In genomic region chr3:142976621-142977398, GRCh38 we compare ENCODE assay signal across 1 cellular context.
TF ChIP-seq lines count a peak whose summit lies in the region.

No MANE protein-coding gene starts in this region.

TF ChIP-seq in HepG2, 621 proteins besides CTCF, POLR2A, EP300 and RAD21 (continued from another document and continues in another):
- TF ChIP-seq BCLAF1 (IDR thresholded peaks at IDR 0.05) (no peak), ZNF225 (CRISPR knock-in tag; IDR thresholded peaks at IDR 0.05) (no peak), ZNF34 (CRISPR knock-in tag; IDR thresholded peaks at IDR 0.05; ENCODE audit: borderline replicate concordance) (no peak), ZSCAN9 (CRISPR knock-in tag; IDR thresholded peaks at IDR 0.05; ENCODE audit: borderline replicate concordance) (no peak), ZNF792 (CRISPR knock-in tag; IDR thresholded peaks at IDR 0.05) (peak; percentile 90), BCL3 (CRISPR knock-in tag; IDR thresholded peaks at IDR 0.05) (no peak), CREB1 (IDR thresholded peaks at IDR 0.05) (no peak), CREB1 (CRISPR knock-in tag; IDR thresholded peaks at IDR 0.05) (peak; percentile 54; the same call in 1 of the 2 replicates), ZNF501 (CRISPR knock-in tag; IDR thresholded peaks at IDR 0.05) (0 out of 2 replicates have a peak, but pooled peaks have one; percentile 30), IKZF1 (IDR thresholded peaks at IDR 0.05) (no peak), HNRNPUL1 (IDR thresholded peaks at IDR 0.05; ENCODE audit: low read depth, low read length) (no peak), ZNF354B (CRISPR knock-in tag; IDR thresholded peaks at IDR 0.05) (no peak), POGZ (CRISPR knock-in tag; IDR thresholded peaks at IDR 0.05) (0 out of 2 replicates have a peak, but pooled peaks have one; percentile 63), SP1 (IDR thresholded peaks at IDR 0.05) (no peak), SP1 (CRISPR knock-in tag; IDR thresholded peaks at IDR 0.05) (no peak), CBX2 (IDR thresholded peaks at IDR 0.05; ENCODE audit: low read depth, low read length) (no peak), CBX2 (CRISPR knock-in tag; IDR thresholded peaks at IDR 0.05; ENCODE audit: low read depth) (no peak), FOXJ3 (CRISPR knock-in tag; IDR thresholded peaks at IDR 0.05; ENCODE audit: borderline replicate concordance) (peak; percentile 25; the same call in 1 of the 2 replicates), ZNF556 (CRISPR knock-in tag; IDR thresholded peaks at IDR 0.05; ENCODE audit: borderline replicate concordance) (no peak), PAF1 (CRISPR knock-in tag; IDR thresholded peaks at IDR 0.05) (no peak), LRRFIP1 (CRISPR knock-in tag; conservative IDR thresholded peaks at IDR 0.05) (no peak), IKZF5 (CRISPR knock-in tag; IDR thresholded peaks at IDR 0.05) (peak; percentile 57; the same call in 1 of the 2 replicates), ZNF546 (CRISPR knock-in tag; conservative IDR thresholded peaks at IDR 0.05) (no peak), ZNF432 (CRISPR knock-in tag; IDR thresholded peaks at IDR 0.05; ENCODE audit: borderline replicate concordance) (no peak), ATF2 (CRISPR knock-in tag; IDR thresholded peaks at IDR 0.05) (peak; percentile 88), ZNF292 (CRISPR knock-in tag; IDR thresholded peaks at IDR 0.05; ENCODE audit: borderline replicate concordance, low read depth) (peak; percentile 90; the same call in 1 of the 2 replicates), GATA4 (IDR thresholded peaks at IDR 0.05; ENCODE audit: borderline replicate concordance, low read depth) (no peak), ZNF350 (CRISPR knock-in tag; IDR thresholded peaks at IDR 0.05; ENCODE audit: borderline replicate concordance, low read depth) (0 out of 2 replicates have a peak, but pooled peaks have one; percentile 36), MLX (CRISPR knock-in tag; IDR thresholded peaks at IDR 0.05) (0 out of 2 replicates have a peak, but pooled peaks have one; percentile 25), HIVEP1 (CRISPR knock-in tag; IDR thresholded peaks at IDR 0.05) (no peak), PAX8 (CRISPR knock-in tag; IDR thresholded peaks at IDR 0.05; ENCODE audit: borderline replicate concordance) (no peak), MAFG (CRISPR knock-in tag; IDR thresholded peaks at IDR 0.05) (peak; percentile 86), ZC3H13 (CRISPR knock-in tag; IDR thresholded peaks at IDR 0.05) (no peak), ZNF713 (CRISPR knock-in tag; IDR thresholded peaks at IDR 0.05) (no peak), HNRNPH1 (optimal IDR thresholded peaks at IDR 0.05; ENCODE audit: low read depth, low read length) (no peak), ZNF691 (CRISPR knock-in tag; IDR thresholded peaks at IDR 0.05; ENCODE audit: borderline replicate concordance, low read depth) (0 out of 2 replicates have a peak, but pooled peaks have one; percentile 4), SMYD3 (CRISPR knock-in tag; IDR thresholded peaks at IDR 0.05) (no peak), YEATS2 (CRISPR knock-in tag; IDR thresholded peaks at IDR 0.05; ENCODE audit: borderline replicate concordance) (peak; percentile 34; the same call in 1 of the 2 replicates), NAIF1 (CRISPR knock-in tag; IDR thresholded peaks at IDR 0.05; ENCODE audit: borderline replicate concordance) (no peak), ZNF362 (CRISPR knock-in tag; IDR thresholded peaks at IDR 0.05; ENCODE audit: borderline replicate concordance) (no peak), MEIS2 (CRISPR knock-in tag; IDR thresholded peaks at IDR 0.05) (0 out of 2 replicates have a peak, but pooled peaks have one; percentile 22), ZNF407 (CRISPR knock-in tag; IDR thresholded peaks at IDR 0.05; ENCODE audit: not compliant biosample characterization) (no peak)
